Comparison of ENCODE assay signal across 8 cellular contexts in the genomic region with DNA sequence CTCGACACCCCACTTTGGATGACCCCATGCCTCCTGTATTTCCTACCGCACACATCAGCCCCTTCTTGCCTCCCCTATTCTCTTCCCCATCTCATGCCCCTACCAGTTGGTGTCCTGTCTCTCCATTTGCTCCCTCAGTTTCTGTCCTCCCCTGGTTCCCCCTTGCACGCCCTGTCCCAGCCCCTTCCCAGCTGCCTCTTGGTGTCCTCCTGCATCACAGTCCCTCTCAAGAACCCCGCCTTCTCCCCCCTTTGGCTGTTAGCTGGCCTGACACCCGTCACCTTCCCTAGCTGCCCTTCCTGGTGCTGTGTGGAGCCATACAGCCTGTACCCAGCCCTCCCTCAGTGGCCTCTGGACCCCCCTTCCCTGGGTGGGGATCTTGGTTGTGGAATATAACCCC. TPM values are rescaled to one million over a fixed set of nuclear protein-coding genes. Genes with fewer than 3 reads are reported as not detected.
A peak's percentile ranks its signal among the peaks of the same experiment; 100 is the strongest.
DNase-seq lines count a peak whose midpoint lies in the region; ATAC-seq and TF ChIP-seq lines count a peak whose summit lies in the region.

No MANE protein-coding gene starts in this region.

- ATAC-seq in GM18520 (IDR thresholded peaks at IDR 0.05; ENCODE audit: unreplicated experiment) = no peak

- no peaks in the 10 kb centered on the region for H3K4me1 ChIP-seq in mucosa of stomach (ENCODE audit: control insufficient read depth, insufficient read depth, low read length)

- H3K27ac Mint-ChIP-seq in activated CD4-positive, alpha-beta T cell treated with anti-CD3 and anti-CD28 coated beads, Interleukin-2, amount 10 ng/mL, durations not matched to agents 24 days and 14 days = no peak overlapping the region
- no peak overlapping the region for H3K27ac Mint-ChIP-seq in type B pancreatic cell

- peaks cover 62% of the 10 kb centered on the region for H3K27me3 Mint-ChIP-seq in activated CD4-positive, alpha-beta T cell treated with anti-CD3 and anti-CD28 coated beads, Interleukin-2, amount 10 ng/mL, durations not matched to agents 24 days and 14 days
- H3K27me3 Mint-ChIP-seq in type B pancreatic cell = peaks cover 90% of the 10 kb centered on the region

- TF ChIP-seq CTCF in type B pancreatic cell (conservative IDR thresholded peaks at IDR 0.05) (no peak), GM10266 (IDR thresholded peaks at IDR 0.05; ENCODE audit: control insufficient read depth, insufficient read depth, low read depth, missing control alignments) (no peak)

- peaks cover 6% of the 10 kb centered on the region for H3K4me1 Mint-ChIP-seq in activated CD4-positive, alpha-beta T cell treated with anti-CD3 and anti-CD28 coated beads, Interleukin-2, amount 10 ng/mL, durations not matched to agents 24 days and 14 days
- H3K4me1 Mint-ChIP-seq in type B pancreatic cell (ENCODE audit: unreplicated experiment) = no peaks in the 10 kb centered on the region

- peak overlapping the region; percentile 22 for H3K9ac ChIP-seq in mucosa of stomach (ENCODE audit: low read length)

- peak overlapping the region; percentile 70 for H3K4me3 Mint-ChIP-seq in activated CD4-positive, alpha-beta T cell treated with anti-CD3 and anti-CD28 coated beads, Interleukin-2, amount 10 ng/mL, durations not matched to agents 24 days and 14 days
- H3K4me3 Mint-ChIP-seq in type B pancreatic cell = peak overlapping the region; percentile 66

- H3K36me3 Mint-ChIP-seq in activated CD4-positive, alpha-beta T cell treated with anti-CD3 and anti-CD28 coated beads, Interleukin-2, amount 10 ng/mL, durations not matched to agents 24 days and 14 days (ENCODE audit: low read depth) = no peaks in the 10 kb centered on the region
- H3K36me3 Mint-ChIP-seq in type B pancreatic cell = no peaks in the 10 kb centered on the region

- H3K9me3 ChIP-seq in mucosa of stomach (ENCODE audit: control insufficient read depth, low read length) = no peaks in the 10 kb centered on the region

- H3K4me3 ChIP-seq in mucosa of stomach (ENCODE audit: low read length) = no peak overlapping the region

- peaks cover 43% of the 10 kb centered on the region for H3K27me3 ChIP-seq in mucosa of stomach (ENCODE audit: control insufficient read depth, insufficient read depth, low read length)

- no peaks in the 10 kb centered on the region for H3K9me3 Mint-ChIP-seq in activated CD4-positive, alpha-beta T cell treated with anti-CD3 and anti-CD28 coated beads, Interleukin-2, amount 10 ng/mL, durations not matched to agents 24 days and 14 days
- H3K9me3 Mint-ChIP-seq in type B pancreatic cell = no peaks in the 10 kb centered on the region

- DNase-seq in activated CD4-positive, alpha-beta T cell treated with anti-CD3 and anti-CD28 coated beads, Interleukin-2, amount 10 ng/mL, durations not matched to agents 24 days and 14 days = no peak
- no peak for DNase-seq in activated CD4-positive, alpha-beta T cell treated with anti-CD3 and anti-CD28 coated beads for 48 hours
- DNase-seq in cerebellum (ENCODE audit: low spot score) (peak; percentile 44), type B pancreatic cell (ENCODE audit: extremely low spot score, unreplicated experiment) (no peak), GM10266 (ENCODE audit: extremely low spot score) (no peak), NCI-H2081 (lab: John Stamatoyannopoulos, UW) (no peak)

- intact Hi-C loops in activated CD4-positive, alpha-beta T cell treated with anti-CD3 and anti-CD28 coated beads, Interleukin-2, amount 10 ng/mL, durations not matched to agents 24 days and 14 days (cut with micrococcal nuclease) = loop anchor here (5.0 kb wide), 1 partner anchor 113 kb away; no protein-coding TSS in a partner anchor

- no peaks in the 10 kb centered on the region for H3K36me3 ChIP-seq in mucosa of stomach (ENCODE audit: control insufficient read depth, insufficient read depth, low read length)

RNA-seq across cellular contexts. Expression of a gene that starts 41.5 kb away (rescaled TPM):
- 0.17 and 0.21 TPM in 2 replicates for total RNA-seq in activated CD4-positive, alpha-beta T cell treated with anti-CD3 and anti-CD28 coated beads, Interleukin-2, amount 10 ng/mL, durations not matched to agents 24 days and 14 days
- total RNA-seq in cerebellum (61.4 TPM), type B pancreatic cell (ENCODE audit: low replicate concordance) (16.4 and 20.0 TPM in 2 replicates)

Comparison
In these comparisons a context has a peak if more than half of its experiments do, and no peak if none do; other contexts are left out.
1. RNA of a gene that starts 41.5 kb away (total RNA-seq): 61.4 TPM in cerebellum (single experiment) and 16.4 to 20.0 TPM in type B pancreatic cell; 0.17 to 0.21 TPM in activated CD4-positive, alpha-beta T cell treated with anti-CD3 and anti-CD28 coated beads, Interleukin-2, amount 10 ng/mL, durations not matched to agents 24 days and 14 days; every median in the first group is over 10 times any median in the second.